Comparison of ENCODE assay signal across 1 cellular context in genomic region chr12:73308747-73309146, GRCh38.
TF ChIP-seq lines count a peak whose summit lies in the region.

No MANE protein-coding gene starts in this region.

TF ChIP-seq in HepG2, 621 proteins besides CTCF, POLR2A, EP300 and RAD21 (continued from another document):
- no peak for TF ChIP-seq IRF9 (CRISPR knock-in tag; IDR thresholded peaks at IDR 0.05; ENCODE audit: borderline replicate concordance)
